19 cellular contexts compared by ENCODE assay signal in genomic region chr1:64073705-64074104, GRCh38.
DNase-seq lines count a peak whose midpoint lies in the region; ATAC-seq and TF ChIP-seq lines count a peak whose summit lies in the region.
"Had no signal": no experiment of that assay in that cellular context is flagged by ENCODE, and none has a peak within 500 bp of the region (broad histone marks: within the 10 kb centered on the region; RNA-seq: fewer than 3 reads in every experiment).

No MANE protein-coding gene starts in this region.

- no peak overlapping the region for H3K4me3 Mint-ChIP-seq in CD8-positive, alpha-beta memory T cell
- H3K4me3 Mint-ChIP-seq: activated CD4-positive, alpha-beta memory T cell treated with anti-CD3 and anti-CD28 coated beads for 36 hours; activated T-helper 1 cell treated with anti-CD3 and anti-CD28 coated beads, Interleukin-12 subunit alpha, Interleukin-12 subunit beta, Interleukin-2, Interleukin-4 antibody, amounts not matched to agents 30 ng/mL and 10 ng/mL and 1 ng/mL, durations not matched to agents 14 hours and 24 hours and 36 hours; HFFc6; stimulated activated naive CD8-positive, alpha-beta T cell treated with anti-CD3 and anti-CD28 coated beads, Interleukin-15, amount 100 ng/mL, for 72 hours had no signal

- TF ChIP-seq CTCF in testis (IDR thresholded peaks at IDR 0.05) (no peak), GM10266 (IDR thresholded peaks at IDR 0.05; ENCODE audit: control insufficient read depth, insufficient read depth, low read depth, missing control alignments) (no peak)

- H3K9me3 ChIP-seq in testis, result no peaks in the 10 kb centered on the region
- H3K9me3 ChIP-seq in CD8-positive, alpha-beta memory T cell (ENCODE audit: low read length), result no peaks in the 10 kb centered on the region
- H3K9me3 ChIP-seq: Caco-2 had no signal

- H3K27ac ChIP-seq in testis, result no peak overlapping the region
- no peak overlapping the region for H3K27ac ChIP-seq in CD8-positive, alpha-beta memory T cell (ENCODE audit: low read depth, low read length)

- H3K9me3 Mint-ChIP-seq in CD8-positive, alpha-beta memory T cell, result peaks cover 0 to 1% (median 0%) of the 10 kb centered on the region in 5 donors
- H3K9me3 Mint-ChIP-seq: activated CD4-positive, alpha-beta memory T cell treated with anti-CD3 and anti-CD28 coated beads for 36 hours; activated T-helper 1 cell treated with anti-CD3 and anti-CD28 coated beads, Interleukin-12 subunit alpha, Interleukin-12 subunit beta, Interleukin-2, Interleukin-4 antibody, amounts not matched to agents 30 ng/mL and 10 ng/mL and 1 ng/mL, durations not matched to agents 14 hours and 24 hours and 36 hours; HFFc6; stimulated activated naive CD8-positive, alpha-beta T cell treated with anti-CD3 and anti-CD28 coated beads, Interleukin-15, amount 100 ng/mL, for 72 hours had no signal

- CTCF ChIA-PET in CD8-positive, alpha-beta memory T cell (lab: Charles Lee), result no interaction called here

- H3K36me3 ChIP-seq in testis (ENCODE audit: low read depth, missing control alignments), result no peaks in the 10 kb centered on the region
- no peaks in the 10 kb centered on the region for H3K36me3 ChIP-seq in CD8-positive, alpha-beta memory T cell (ENCODE audit: insufficient read depth, low read length)

- ATAC-seq in Right ventricle myocardium superior (ENCODE audit: poor library complexity), result peak; percentile 83
- ATAC-seq: stimulated activated naive CD8-positive, alpha-beta T cell treated with anti-CD3 and anti-CD28 coated beads, Interleukin-15, amount 100 ng/mL, for 72 hours had no signal

- 45 to 64% methylated on average over 2 of the region's 2 CpGs for WGBS in testis, 2 donors

- intact Hi-C loops in Right ventricle myocardium superior (cut with DNase I) (no loop called here), cardiac septum (cut with DNase I) (no loop called here), testis (cut with DNase I; ENCODE audit: low total_unique reads) (no loop called here)

- DNase-seq in Right ventricle myocardium superior (peak; percentile 46), cardiac septum (ENCODE audit: low spot score) (no peak), cerebellar cortex (ENCODE audit: low spot score) (peak; percentile 14), islet precursor cell (peak; percentile 65), testis (peak; percentile 26), GM10266 (ENCODE audit: extremely low spot score) (no peak), midbrain (lab: John Stamatoyannopoulos, UW) (no peak)
- no peak for DNase-seq in CD8-positive, alpha-beta memory T cell
- DNase-seq: activated CD4-positive, alpha-beta memory T cell treated with anti-CD3 and anti-CD28 coated beads for 36 hours; amniotic stem cell; Caco-2; GDM1; glutamatergic neuron; HFFc6; NCI-H2029 treated with DMSO at 0.1 percent for 48 hours; NCI-H774; stimulated activated CD4-positive, alpha-beta T cell treated with anti-CD3 and anti-CD28 coated beads, Interleukin-15, amount 100 ng/mL, for 24 hours; stimulated activated naive CD8-positive, alpha-beta T cell treated with anti-CD3 and anti-CD28 coated beads, Interleukin-15, amount 100 ng/mL, for 72 hours had no signal

- H3K36me3 Mint-ChIP-seq in CD8-positive, alpha-beta memory T cell, result no peaks in the 10 kb centered on the region
- H3K36me3 Mint-ChIP-seq: activated CD4-positive, alpha-beta memory T cell treated with anti-CD3 and anti-CD28 coated beads for 36 hours had no signal

- no peak overlapping the region for H3K27ac Mint-ChIP-seq in CD8-positive, alpha-beta memory T cell
- H3K27ac Mint-ChIP-seq: activated CD4-positive, alpha-beta memory T cell treated with anti-CD3 and anti-CD28 coated beads for 36 hours; activated T-helper 1 cell treated with anti-CD3 and anti-CD28 coated beads, Interleukin-12 subunit alpha, Interleukin-12 subunit beta, Interleukin-2, Interleukin-4 antibody, amounts not matched to agents 30 ng/mL and 10 ng/mL and 1 ng/mL, durations not matched to agents 14 hours and 24 hours and 36 hours; HFFc6; stimulated activated naive CD8-positive, alpha-beta T cell treated with anti-CD3 and anti-CD28 coated beads, Interleukin-15, amount 100 ng/mL, for 72 hours had no signal

- H3K4me1 ChIP-seq in testis, result no peaks in the 10 kb centered on the region
- no peaks in the 10 kb centered on the region for H3K4me1 ChIP-seq in CD8-positive, alpha-beta memory T cell (ENCODE audit: insufficient read depth, low read length)

- POLR2A ChIA-PET in CD8-positive, alpha-beta memory T cell (lab: Charles Lee), result no interaction called here

- TF ChIP-seq POLR2A in testis (IDR thresholded peaks at IDR 0.05), result no peak

- no peaks in the 10 kb centered on the region for H3K27me3 ChIP-seq in testis
- H3K27me3 ChIP-seq in CD8-positive, alpha-beta memory T cell (ENCODE audit: insufficient read depth, low read length, poor library complexity, severe bottlenecking), result no peaks in the 10 kb centered on the region

- H3K4me1 Mint-ChIP-seq in CD8-positive, alpha-beta memory T cell, result no peaks in the 10 kb centered on the region
- H3K4me1 Mint-ChIP-seq: stimulated activated naive CD8-positive, alpha-beta T cell treated with anti-CD3 and anti-CD28 coated beads, Interleukin-15, amount 100 ng/mL, for 72 hours had no signal

- H3K4me3 ChIP-seq in testis, result no peak overlapping the region
- no peak overlapping the region for H3K4me3 ChIP-seq in CD8-positive, alpha-beta memory T cell (ENCODE audit: low read length)

- H3K27me3 Mint-ChIP-seq in CD8-positive, alpha-beta memory T cell, result peaks cover 3 to 13% of the 10 kb centered on the region in 2 donors
- H3K27me3 Mint-ChIP-seq: stimulated activated naive CD8-positive, alpha-beta T cell treated with anti-CD3 and anti-CD28 coated beads, Interleukin-15, amount 100 ng/mL, for 72 hours had no signal

Comparison
In these comparisons a context has a peak if more than half of its experiments do, and no peak if none do; other contexts are left out.
1. DNase-seq: peak in Right ventricle myocardium superior (single experiment), cerebellar cortex (single experiment), islet precursor cell (single experiment) and testis (single experiment); none in cardiac septum (single experiment), GM10266 (single experiment), CD8-positive, alpha-beta memory T cell (0 of 5) and midbrain (single experiment).